ENCODE assay signal across 7 cellular contexts in the genomic region with DNA sequence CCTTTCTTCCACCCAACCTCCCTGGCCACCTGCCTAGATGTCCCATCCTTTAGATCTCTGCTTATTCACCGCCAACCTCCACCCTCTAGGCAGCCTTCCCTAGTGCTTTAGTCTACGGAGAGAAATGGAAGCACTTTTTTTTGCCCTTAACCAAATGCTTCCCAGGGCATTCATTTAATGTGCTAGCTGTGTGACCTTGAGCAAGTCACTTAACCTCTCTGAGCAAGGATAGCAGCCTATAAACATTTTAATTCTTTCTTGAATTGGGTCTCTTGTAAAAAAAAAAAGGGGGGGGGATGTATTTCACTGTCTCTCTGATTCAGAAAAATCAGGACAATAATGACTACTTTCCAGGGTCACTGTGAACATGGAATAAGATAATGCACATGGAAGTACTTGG. TPM values are rescaled to one million over a fixed set of nuclear protein-coding genes. Genes with fewer than 3 reads are reported as not detected.
"Had no signal": no experiment of that assay in that cellular context is flagged by ENCODE, and none has a peak within 500 bp of the region (broad histone marks: within the 10 kb centered on the region; RNA-seq: fewer than 3 reads in every experiment).

No MANE protein-coding gene starts in this region.

- H3K4me3 ChIP-seq: GM23248, HAP-1 had no signal

- H3K9me3 ChIP-seq: HAP-1 had no signal

- H3K4me3 Mint-ChIP-seq: IgD-negative memory B cell had no signal

- H2AFZ ChIP-seq: GM23248 had no signal

- H3K36me3 Mint-ChIP-seq: IgD-negative memory B cell had no signal

- DNase-seq: GM23248, GOT3, KG1 had no signal

- H3K36me3 ChIP-seq: HAP-1 had no signal

- H3K27ac ChIP-seq: GM23248 had no signal

- H3K9ac ChIP-seq: GM23248 had no signal

- ATAC-seq: HCT116 had no signal

RNA-seq across cellular contexts. Expression of gene INSYN1, which starts 3.2 kb away (rescaled TPM):
- total RNA-seq: HT-29 had no signal
- polyA plus RNA-seq: IgD-negative memory B cell had no signal
